In genomic region chr19:4807188-4807587, GRCh38 we compare ENCODE assay signal across 16 cellular contexts. TPM values are rescaled to one million over a fixed set of nuclear protein-coding genes. Genes with fewer than 3 reads are reported as not detected.
DNase-seq lines count a peak whose midpoint lies in the region; ATAC-seq and TF ChIP-seq lines count a peak whose summit lies in the region.
"Had no signal": no experiment of that assay in that cellular context is flagged by ENCODE, and none has a peak within 500 bp of the region (broad histone marks: within the 10 kb centered on the region; RNA-seq: fewer than 3 reads in every experiment).

No MANE protein-coding gene starts in this region.

- CTCF ChIA-PET in activated CD8-positive, alpha-beta memory T cell treated with anti-CD3 and anti-CD28 coated beads, Interleukin-2, amount 10 ng/mL, durations not matched to agents 7 days and 5 days (lab: Charles Lee): interaction anchor here (1.4 to 14.6 kb wide), 5 partner anchors 9 to 107 kb away, joined by 4 to 418 read pairs (median 43); partner anchors contain the start of gene PLIN3

- no peak for TF ChIP-seq CTCF in heart left ventricle (IDR thresholded peaks at IDR 0.05)
- no peak for TF ChIP-seq CTCF in right atrium auricular region (IDR thresholded peaks at IDR 0.05)
- no peak for TF ChIP-seq CTCF in transverse colon (IDR thresholded peaks at IDR 0.05)

- no peak for TF ChIP-seq EP300 in transverse colon (IDR thresholded peaks at IDR 0.05; ENCODE audit: low read depth)

- H3K9me3 ChIP-seq in heart left ventricle: no peaks in the 10 kb centered on the region
- no peaks in the 10 kb centered on the region for H3K9me3 ChIP-seq in right atrium auricular region
- H3K9me3 ChIP-seq in transverse colon: no peaks in the 10 kb centered on the region
- H3K9me3 ChIP-seq: pancreas had no signal

- H3K4me1 Mint-ChIP-seq in activated CD8-positive, alpha-beta memory T cell treated with anti-CD3 and anti-CD28 coated beads, Interleukin-2, amount 10 ng/mL, durations not matched to agents 7 days and 5 days: peaks cover 8% of the 10 kb centered on the region
- H3K4me1 Mint-ChIP-seq: WTC11 had no signal

- H3K27me3 ChIP-seq in heart left ventricle (no peaks in the 10 kb centered on the region), right atrium auricular region (no peaks in the 10 kb centered on the region), transverse colon (no peaks in the 10 kb centered on the region)
- H3K27me3 ChIP-seq: pancreas had no signal

- no peak overlapping the region for H3K4me3 Mint-ChIP-seq in activated CD8-positive, alpha-beta memory T cell treated with anti-CD3 and anti-CD28 coated beads, Interleukin-2, amount 10 ng/mL, durations not matched to agents 7 days and 5 days
- H3K4me3 Mint-ChIP-seq: WTC11 had no signal

- H3K36me3 ChIP-seq in heart left ventricle: no peaks in the 10 kb centered on the region
- no peaks in the 10 kb centered on the region for H3K36me3 ChIP-seq in right atrium auricular region
- H3K36me3 ChIP-seq in transverse colon: no peaks in the 10 kb centered on the region
- H3K36me3 ChIP-seq: pancreas had no signal

- no peak overlapping the region for H3K27ac Mint-ChIP-seq in activated CD8-positive, alpha-beta memory T cell treated with anti-CD3 and anti-CD28 coated beads, Interleukin-2, amount 10 ng/mL, durations not matched to agents 7 days and 5 days
- H3K27ac Mint-ChIP-seq: WTC11 had no signal

- in situ Hi-C loops in transverse colon (cut with MboI; ENCODE audit: low pct_ligation_motif_present in 1 of 4, low pct_unique_long_range_greater_than_20kb in 1 of 4, low sequenced_read_pairs in 3 of 4): loop anchor here in 2 of 4 donors (5.0 to 25.0 kb wide), 2 partner anchors 40 to 105 kb away; partner anchors contain the start of genes ARRDC5 (in 1 of the 2) and UHRF1 (in 1 of the 2)

- H3K27ac ChIP-seq in heart left ventricle (peak overlapping the region in 2 of 12 donors; percentile 41 to 84), right atrium auricular region (no peak overlapping the region), transverse colon (peak overlapping the region in 2 of 4 donors; percentile 21 to 39)

- 53 to 74% (median 68%) methylated on average over 6 of the region's 6 CpGs for WGBS in heart left ventricle, 4 donors
- 73% methylated on average over 5 of the region's 6 CpGs; no CpG with 5 or more reads in 1 of the 2 donors for WGBS in transverse colon (ENCODE audit: low coverage in 1 of 2), 2 donors

- ATAC-seq in heart left ventricle (peak in 2 of 4 donors; percentile 6 to 25), left lobe of liver (peak; percentile 8), HG02884 (IDR thresholded peaks at IDR 0.05; ENCODE audit: unreplicated experiment) (no peak)
- no peak for ATAC-seq in activated CD8-positive, alpha-beta memory T cell treated with anti-CD3 and anti-CD28 coated beads, Interleukin-2, amount 10 ng/mL, durations not matched to agents 7 days and 5 days
- ATAC-seq: esophagus mucosa, WTC11 had no signal

- H3K4me3 ChIP-seq in heart left ventricle: no peak overlapping the region
- H3K4me3 ChIP-seq in right atrium auricular region: no peak overlapping the region
- no peak overlapping the region for H3K4me3 ChIP-seq in transverse colon
- H3K4me3 ChIP-seq: pancreas had no signal

- intact Hi-C loops in heart left ventricle (cut with DNase I) (loop anchor here in 2 of 10 donors (5.0 kb wide), 2 partner anchors 105 to 225 kb away; no protein-coding TSS in a partner anchor), transverse colon (cut with DNase I; ENCODE audit: low total_unique reads) (no loop called here)

- DNase-seq in heart left ventricle: peak in 3 of 5 donors; percentile 50 to 75 (median 74)
- no peak for DNase-seq in right atrium auricular region (ENCODE audit: low spot score)
- peak; percentile 60 for DNase-seq in SKM-1 (lab: John Stamatoyannopoulos, UW; ENCODE audit: unreplicated experiment)
- DNase-seq in left lobe of liver (ENCODE audit: low spot score): no peak
- peak; percentile 34 for DNase-seq in transverse colon
- no peak for DNase-seq in activated CD4-positive, alpha-beta T cell treated with anti-CD3 and anti-CD28 coated beads for 1 hour
- DNase-seq in activated CD8-positive, alpha-beta memory T cell treated with anti-CD3 and anti-CD28 coated beads, Interleukin-2, amount 10 ng/mL, durations not matched to agents 7 days and 5 days: no peak
- DNase-seq: activated T-cell treated with anti-CD3 and anti-CD28 coated beads for 4 hours; IMR-90; NCI-H187; NCI-H526 treated with DMSO at 0.1 percent for 48 hours; stimulated activated CD4-positive, alpha-beta T cell treated with anti-CD3 and anti-CD28 coated beads, Interleukin-15, amount 100 ng/mL, for 24 hours had no signal

- no peaks in the 10 kb centered on the region for H3K27me3 Mint-ChIP-seq in activated CD8-positive, alpha-beta memory T cell treated with anti-CD3 and anti-CD28 coated beads, Interleukin-2, amount 10 ng/mL, durations not matched to agents 7 days and 5 days

- peaks cover 0 to 36% (median 5%) of the 10 kb centered on the region in 12 donors for H3K4me1 ChIP-seq in heart left ventricle
- peaks cover 0 to 16% of the 10 kb centered on the region in 2 donors for H3K4me1 ChIP-seq in right atrium auricular region
- H3K4me1 ChIP-seq in transverse colon: peaks cover 0 to 5% (median 2%) of the 10 kb centered on the region in 4 donors
- H3K4me1 ChIP-seq: pancreas had no signal

- no peaks in the 10 kb centered on the region for H3K36me3 Mint-ChIP-seq in activated CD8-positive, alpha-beta memory T cell treated with anti-CD3 and anti-CD28 coated beads, Interleukin-2, amount 10 ng/mL, durations not matched to agents 7 days and 5 days
- H3K36me3 Mint-ChIP-seq: WTC11 had no signal

- H3K9me3 Mint-ChIP-seq in activated CD8-positive, alpha-beta memory T cell treated with anti-CD3 and anti-CD28 coated beads, Interleukin-2, amount 10 ng/mL, durations not matched to agents 7 days and 5 days (ENCODE audit: low read depth): no peaks in the 10 kb centered on the region
- H3K9me3 Mint-ChIP-seq: WTC11 had no signal

- no peak for TF ChIP-seq POLR2A in heart left ventricle (IDR thresholded peaks at IDR 0.05)
- TF ChIP-seq POLR2A in transverse colon (IDR thresholded peaks at IDR 0.05): no peak

RNA-seq across cellular contexts. Expression of gene FEM1A, which starts 15.7 kb away (rescaled TPM):
- total RNA-seq in heart left ventricle: 10 to 100 TPM; 30.7 to 94.0 (median 41.8) TPM
- 10 to 100 TPM; 28.4 to 28.5 TPM for polyA plus RNA-seq in heart left ventricle
- 10 to 100 TPM; 30.5 to 51.3 TPM for total RNA-seq in right atrium auricular region
- 6.2 TPM for total RNA-seq in left lobe of liver
- total RNA-seq in transverse colon: 10 to 100 TPM; 13.3 to 63.5 (median 15.5) TPM
- 10 to 100 TPM; 11.5 to 16.8 TPM for total RNA-seq in activated CD8-positive, alpha-beta memory T cell treated with anti-CD3 and anti-CD28 coated beads, Interleukin-2, amount 10 ng/mL, durations not matched to agents 7 days and 5 days

RNA-seq across cellular contexts. Expression of gene TICAM1, which starts 24.3 kb away (rescaled TPM):
- total RNA-seq in heart left ventricle: 10 to 100 TPM in 1 of 9 donors, 1 to 10 TPM in 8; 3.7 to 13.6 (median 7.0) TPM
- 1 to 10 TPM; 4.0 to 8.6 TPM for polyA plus RNA-seq in heart left ventricle
- total RNA-seq in right atrium auricular region: 1 to 10 TPM; 3.0 to 7.6 TPM
- 11.1 TPM for total RNA-seq in left lobe of liver
- total RNA-seq in transverse colon: 10 to 100 TPM; 17.7 to 66.6 (median 20.8) TPM
- total RNA-seq in activated CD8-positive, alpha-beta memory T cell treated with anti-CD3 and anti-CD28 coated beads, Interleukin-2, amount 10 ng/mL, durations not matched to agents 7 days and 5 days: 10 to 100 TPM; 19.5 to 22.4 TPM

Comparison
In these comparisons a context has a peak if more than half of its experiments do, and no peak if none do; other contexts are left out.
1. DNase-seq: peak in heart left ventricle (3 of 5), SKM-1 (single experiment) and transverse colon (single experiment); none in right atrium auricular region (single experiment), left lobe of liver (single experiment), activated CD4-positive, alpha-beta T cell treated with anti-CD3 and anti-CD28 coated beads for 1 hour (single experiment) and activated CD8-positive, alpha-beta memory T cell treated with anti-CD3 and anti-CD28 coated beads, Interleukin-2, amount 10 ng/mL, durations not matched to agents 7 days and 5 days (single experiment).